In the genomic region with DNA sequence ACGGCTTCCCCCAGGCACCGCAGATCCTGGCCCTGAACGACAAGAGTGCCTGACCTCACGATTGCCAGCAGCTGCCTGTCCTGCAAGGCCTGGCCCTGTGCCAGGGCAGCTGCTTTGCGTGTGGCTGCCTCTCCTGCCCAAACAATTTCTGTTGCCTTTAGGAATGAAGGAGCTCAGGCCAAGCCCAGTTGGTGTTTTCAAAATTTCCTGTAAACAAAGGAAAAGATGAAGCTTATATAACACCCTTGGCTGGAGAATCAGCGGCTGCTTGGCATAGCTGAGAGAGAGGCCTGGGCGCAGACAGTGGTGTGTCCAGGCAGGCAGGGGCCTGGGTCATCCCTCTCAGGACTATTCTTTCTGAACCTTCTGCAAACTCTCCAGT, we compare ENCODE assay signal across 8 cellular contexts. TPM values are rescaled to one million over a fixed set of nuclear protein-coding genes. Genes with fewer than 3 reads are reported as not detected.
A peak's percentile ranks its signal among the peaks of the same experiment; 100 is the strongest.
DNase-seq lines count a peak whose midpoint lies in the region; ATAC-seq and TF ChIP-seq lines count a peak whose summit lies in the region.

No MANE protein-coding gene starts in this region.

- H3K4me3 ChIP-seq in RWPE2 (ENCODE audit: severe bottlenecking) = no peak overlapping the region
- no peak overlapping the region for H3K4me3 ChIP-seq in fibroblast of villous mesenchyme (ENCODE audit: low read depth, low read length)
- no peak overlapping the region for H3K4me3 ChIP-seq in prostate gland

- TF ChIP-seq CTCF in RWPE2 (IDR thresholded peaks at IDR 0.05; ENCODE audit: poor library complexity, severe bottlenecking) (no peak), fibroblast of villous mesenchyme (IDR thresholded peaks at IDR 0.05; ENCODE audit: insufficient read depth, low read depth, low read length) (no peak), prostate gland (IDR thresholded peaks at IDR 0.05) (no peak)

- WGBS in prostate gland = 7% methylated on average over 7 of the region's 7 CpGs

- H3K27ac ChIP-seq in RWPE2 (ENCODE audit: poor library complexity, severe bottlenecking) = peak overlapping the region; percentile 64
- H3K27ac ChIP-seq in prostate gland = peak overlapping the region; percentile 77 to 84

- TF ChIP-seq POLR2A in prostate gland (IDR thresholded peaks at IDR 0.05) = no peak

- intact Hi-C loops in prostate gland (cut with DNase I) = loop anchor here (5.0 kb wide), 1 partner anchor 81 kb away; a partner anchor contains a TSS

- peak; percentile 70 for ATAC-seq in RWPE2 (ENCODE audit: low read depth)
- no peak for ATAC-seq in HG03095 (IDR thresholded peaks at IDR 0.05; ENCODE audit: unreplicated experiment)
- no peak for ATAC-seq in GM21737 (IDR thresholded peaks at IDR 0.05; ENCODE audit: unreplicated experiment)
- ATAC-seq in HG03108 (IDR thresholded peaks at IDR 0.05; ENCODE audit: unreplicated experiment) = no peak

- peaks cover 36% of the 10 kb centered on the region for H3K4me1 ChIP-seq in RWPE2 (ENCODE audit: insufficient read depth, poor library complexity, severe bottlenecking)
- no peaks in the 10 kb centered on the region for H3K4me1 ChIP-seq in prostate gland (replicated peaks)

- H3K27me3 ChIP-seq in RWPE2 (ENCODE audit: insufficient read depth, poor library complexity, severe bottlenecking) (no peaks in the 10 kb centered on the region), prostate gland (replicated peaks; ENCODE audit: insufficient read depth) (no peaks in the 10 kb centered on the region)

- H3K36me3 ChIP-seq in RWPE2 (ENCODE audit: low read depth) (no peaks in the 10 kb centered on the region), prostate gland (no peaks in the 10 kb centered on the region)

- H3K9me3 ChIP-seq in RWPE2 (ENCODE audit: severe bottlenecking) = no peaks in the 10 kb centered on the region
- no peaks in the 10 kb centered on the region for H3K9me3 ChIP-seq in prostate gland

- DNase-seq in H4 (ENCODE audit: low spot score) = peak; percentile 91
- peak; percentile 76 for DNase-seq in RWPE2 (ENCODE audit: low spot score)
- DNase-seq in fibroblast of villous mesenchyme (ENCODE audit: low read depth) = peak; percentile 89
- DNase-seq in prostate gland (ENCODE audit: low spot score) = peak; percentile 88
- DNase-seq in activated CD4-positive, CD25-positive, alpha-beta regulatory T cell (lab: John Stamatoyannopoulos, UW) = no peak

RNA-seq across cellular contexts. Expression of a gene that starts 11.7 kb away (rescaled TPM):
- not detected in 2 replicates for total RNA-seq in H4 (2014; rRNA removed; shearing (Covaris generic))
- total RNA-seq in fibroblast of villous mesenchyme = not detected in 2 replicates
- total RNA-seq in prostate gland = not detected

RNA-seq across cellular contexts. Expression of a gene that starts 20.0 kb away (rescaled TPM):
- 41.9 and 51.1 TPM in 2 replicates for total RNA-seq in H4 (2014; rRNA removed; shearing (Covaris generic))
- total RNA-seq in fibroblast of villous mesenchyme (not detected in 2 replicates), prostate gland (10 to 100 TPM in 1 of 2 donors, 1 to 10 TPM in 1; 2.1 to 12.8 TPM)

Comparison
In these comparisons a context has a peak if more than half of its experiments do, and no peak if none do; other contexts are left out.
1. DNase-seq: peak in H4 (single experiment), RWPE2 (single experiment), fibroblast of villous mesenchyme (single experiment) and prostate gland (single experiment); none in activated CD4-positive, CD25-positive, alpha-beta regulatory T cell (0 of 4).